In the genomic region with DNA sequence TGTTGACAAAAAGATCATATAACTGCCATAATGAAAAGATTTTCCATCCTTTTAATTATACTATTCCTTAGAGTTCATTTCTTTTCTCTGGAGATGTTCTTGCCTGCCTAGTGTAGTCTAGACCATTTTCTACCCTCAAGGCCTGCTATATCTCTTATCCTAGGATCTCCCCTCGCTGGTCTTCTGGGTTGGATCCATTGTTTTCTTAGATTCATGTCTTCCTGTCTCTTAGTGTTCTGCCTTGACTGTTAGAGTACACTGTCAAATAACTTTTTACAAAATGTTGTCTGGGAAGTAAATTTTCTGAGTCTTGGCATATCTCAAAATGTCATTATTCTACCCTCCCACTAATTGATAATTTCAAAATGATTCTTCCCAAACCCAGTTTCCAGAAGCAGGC, we compare ENCODE assay signal across 26 cellular contexts.
"Had no signal": no experiment of that assay in that cellular context is flagged by ENCODE, and none has a peak within 500 bp of the region (broad histone marks: within the 10 kb centered on the region; RNA-seq: fewer than 3 reads in every experiment).

No MANE protein-coding gene starts in this region.

- H3K27ac ChIP-seq: stomach, suprapubic skin, testis, thoracic aorta, thyroid gland, tibial artery, tibial nerve, transverse colon, upper lobe of left lung, upper lobe of right lung, uterus, vagina had no signal

- H3K9me3 ChIP-seq: stomach, suprapubic skin, testis, thoracic aorta, thyroid gland, tibial artery, tibial nerve, transverse colon, upper lobe of left lung, upper lobe of right lung, uterus, vagina had no signal

- H3K4me3 ChIP-seq: stomach, suprapubic skin, testis, thoracic aorta, thyroid gland, tibial artery, tibial nerve, transverse colon, upper lobe of left lung, upper lobe of right lung, uterus, vagina had no signal

- H3K4me1 ChIP-seq: stomach, suprapubic skin, testis, thyroid gland, tibial artery, tibial nerve, transverse colon, upper lobe of left lung, upper lobe of right lung, uterus, vagina had no signal

- DNase-seq: stimulated activated CD4-positive, alpha-beta T cell treated with anti-CD3 and anti-CD28 coated beads, Interleukin-2, amount 100 ng/mL, for 48 hours; stimulated activated CD4-positive, alpha-beta T cell treated with anti-CD3 and anti-CD28 coated beads, Interleukin-4, amount 100 ng/mL, for 1 hour; stimulated activated CD4-positive, alpha-beta T cell treated with anti-CD3 and anti-CD28 coated beads, Interleukin-4, amount 100 ng/mL, for 24 hours; stimulated activated CD4-positive, alpha-beta T cell treated with anti-CD3 and anti-CD28 coated beads, Interleukin-4, amount 100 ng/mL, for 4 hours; stimulated activated CD8-positive, alpha-beta memory T cell treated with anti-CD3 and anti-CD28 coated beads, Interleukin-4, amount 100 ng/mL, for 48 hours; stimulated activated naive B cell treated with anti-CD40 and anti-IgM and Interleukin-4, amounts not matched to agents 10 μg/mL and 1 μg/mL and 100 μg/mL, for 72 hours; stimulated activated naive CD4-positive, alpha-beta T cell; stimulated activated naive CD4-positive, alpha-beta T cell treated with Interleukin-2 at 50 U/mL for 16 hours; stimulated activated naive CD8-positive, alpha-beta T cell treated with anti-CD3 and anti-CD28 coated beads, Interleukin-15, amount 100 ng/mL, for 72 hours; stimulated activated naive CD8-positive, alpha-beta T cell treated with anti-CD3 and anti-CD28 coated beads, Interleukin-15, Interleukin-2, amounts not matched to agents 100 U/mL and 50 U/mL, for 24 hours; stomach; substantia nigra; testis; thyroid gland; tibial artery; transverse colon; trophoblast cell; upper lobe of left lung; upper lobe of right lung; uterus had no signal

- ATAC-seq: stimulated activated effector memory CD8-positive, alpha-beta T cell treated with anti-CD3 and anti-CD28 coated beads, Interleukin-12 subunit alpha, Interleukin-12 subunit beta, amount 100 ng/mL, for 72 hours; stimulated activated memory B cell treated with anti-CD40 and anti-IgM and Interleukin-4, amounts not matched to agents 10 μg/mL and 1 μg/mL and 100 μg/mL, for 72 hours; stimulated activated naive B cell treated with anti-CD40 and anti-IgM and Interleukin-4, amounts not matched to agents 10 μg/mL and 1 μg/mL and 100 μg/mL, for 72 hours; stimulated activated naive CD8-positive, alpha-beta T cell treated with anti-CD3 and anti-CD28 coated beads, Interleukin-15, amount 100 ng/mL, for 72 hours; stimulated activated naive CD8-positive, alpha-beta T cell treated with anti-CD3 and anti-CD28 coated beads, Interleukin-15, Interleukin-2, amounts not matched to agents 100 U/mL and 50 U/mL, for 24 hours; upper lobe of right lung had no signal

- H3K27me3 ChIP-seq: stomach, suprapubic skin, testis, thyroid gland, tibial artery, tibial nerve, transverse colon, upper lobe of left lung, upper lobe of right lung, uterus, vagina had no signal

- H3K36me3 ChIP-seq: thoracic aorta, thyroid gland, transverse colon, uterus, vagina had no signal
